ENCODE assay signal across 10 cellular contexts in genomic region chr11:13135385-13136271, GRCh38.
DNase-seq lines count a peak whose midpoint lies in the region; FAIRE-seq and TF ChIP-seq lines count a peak whose summit lies in the region.
"Had no signal": no experiment of that assay in that cellular context is flagged by ENCODE, and none has a peak within 500 bp of the region (broad histone marks: within the 10 kb centered on the region; RNA-seq: fewer than 3 reads in every experiment).

No MANE protein-coding gene starts in this region.

- H3K36me3 ChIP-seq in sigmoid colon, result no peaks in the 10 kb centered on the region

- no peak for TF ChIP-seq EP300 in sigmoid colon (IDR thresholded peaks at IDR 0.05)

- intact Hi-C loops in sigmoid colon (cut with DNase I), result no loop called here

- in situ Hi-C loops in SK-MEL-5 (cut with HindIII; ENCODE audit: low pct_unique_long_range_greater_than_20kb, low sequenced_read_pairs), result no loop called here

- H3K9me3 ChIP-seq in sigmoid colon, result no peaks in the 10 kb centered on the region

- TF ChIP-seq POLR2A in sigmoid colon (IDR thresholded peaks at IDR 0.05) (no peak), H54 (IDR thresholded peaks at IDR 0.05; ENCODE audit: low read depth, low read length) (no peak)

- no peaks in the 10 kb centered on the region for H3K27me3 ChIP-seq in sigmoid colon

- 51 to 55% methylated on average over 3 of the region's 3 CpGs for WGBS in sigmoid colon, 2 donors

- H3K27ac ChIP-seq in sigmoid colon, result no peak overlapping the region
- H3K27ac ChIP-seq: HL-60 had no signal

- no peak overlapping the region for H3K4me3 ChIP-seq in sigmoid colon

- no peak for TF ChIP-seq CTCF in sigmoid colon (IDR thresholded peaks at IDR 0.05)

- FAIRE-seq in H54 (lab: Jason Lieb, UNC), result no peak

- DNase-seq in NCI-H2171 treated with DMSO at 0.1 percent for 48 hours (lab: John Stamatoyannopoulos, UW) (peak; percentile 39), NCI-H2171 (lab: John Stamatoyannopoulos, UW) (no peak), SK-MEL-5 (ENCODE audit: low read depth, low spot score) (peak; percentile 100), foreskin melanocyte (peak; percentile 95), superior temporal gyrus (ENCODE audit: extremely low spot score) (peak; percentile 95), sigmoid colon (no peak), mesenteric fat pad (ENCODE audit: low spot score) (no peak), H54 (ENCODE audit: insufficient read length, low spot score) (no peak)
- DNase-seq: left ventricle myocardium superior had no signal

- no peaks in the 10 kb centered on the region for H3K4me1 ChIP-seq in sigmoid colon

Comparison
In these comparisons a context has a peak if more than half of its experiments do, and no peak if none do; other contexts are left out.
1. DNase-seq: peak in NCI-H2171 treated with DMSO at 0.1 percent for 48 hours (single experiment), SK-MEL-5 (single experiment), foreskin melanocyte (single experiment) and superior temporal gyrus (single experiment); none in NCI-H2171 (single experiment), sigmoid colon (single experiment), mesenteric fat pad (single experiment) and H54 (single experiment).